Comparison of ENCODE assay signal across 7 cellular contexts in genomic region chr3:37788965-37789364, GRCh38.
DNase-seq lines count a peak whose midpoint lies in the region; ATAC-seq, FAIRE-seq and TF ChIP-seq lines count a peak whose summit lies in the region.
"Not testable (repeated sequence)": the region's sequence is repeated elsewhere in the genome, so short reads cannot be mapped to it uniquely, and the experiment has no call there.

No MANE protein-coding gene starts in this region.

- H3K9ac ChIP-seq in PC-3 (ENCODE audit: low read length), result not testable (repeated sequence)

- intact Hi-C loops in CD8-positive, alpha-beta T cell (cut with DNase I, micrococcal nuclease); PC-3 (cut with micrococcal nuclease): not testable (repeated sequence)
- intact Hi-C loops in ascending aorta (cut with DNase I), result loop anchor here (5.0 to 10.0 kb wide), 2 partner anchors 187 to 464 kb away; no protein-coding TSS in a partner anchor

- H3K4me3 Mint-ChIP-seq in CD8-positive, alpha-beta T cell, result peak overlapping the region; percentile 1
- peak overlapping the region; percentile 8 for H3K4me3 Mint-ChIP-seq in activated CD4-positive, alpha-beta T cell treated with anti-CD3 and anti-CD28 coated beads, Interleukin-2, amount 10 ng/mL, durations not matched to agents 7 days and 5 days
- H3K4me3 Mint-ChIP-seq in activated T-helper 17 cell treated with anti-CD3 and anti-CD28 coated beads, Interleukin-2, amount 50 U/mL, for 72 hours, result peak overlapping the region; percentile 28

- ATAC-seq in CD8-positive, alpha-beta T cell; PC-3; activated T-helper 17 cell treated with anti-CD3 and anti-CD28 coated beads, Interleukin-2, amount 50 U/mL, for 72 hours (replicated peaks): not testable (repeated sequence)
- ATAC-seq in left lobe of liver, result peak; percentile 65

- not testable (repeated sequence) for H4K20me1 ChIP-seq in PC-3 (ENCODE audit: low read length)

- CTCF ChIA-PET in CD8-positive, alpha-beta T cell (lab: Charles Lee); PC-3 (lab: Charles Lee): not testable (repeated sequence)
- CTCF ChIA-PET in activated CD4-positive, alpha-beta T cell treated with anti-CD3 and anti-CD28 coated beads, Interleukin-2, amount 10 ng/mL, durations not matched to agents 7 days and 5 days (lab: Charles Lee), result interaction anchor here (0.7 kb wide), 1 partner anchor 16 kb away, joined by 3 read pairs; no protein-coding TSS in a partner anchor

- not testable (repeated sequence) for TF ChIP-seq CTCF in CD8-positive, alpha-beta T cell (IDR thresholded peaks at IDR 0.05); PC-3 (conservative IDR thresholded peaks at IDR 0.05; ENCODE audit: low read depth, low read length); ascending aorta (IDR thresholded peaks at IDR 0.05)

- POLR2A ChIA-PET in CD8-positive, alpha-beta T cell (lab: Charles Lee); PC-3 (lab: Charles Lee; ENCODE audit: unreplicated experiment); activated CD4-positive, alpha-beta T cell treated with anti-CD3 and anti-CD28 coated beads, Interleukin-2, amount 10 ng/mL, durations not matched to agents 7 days and 5 days (lab: Charles Lee): not testable (repeated sequence)

- H3K9me3 ChIP-seq in CD8-positive, alpha-beta T cell (ENCODE audit: low read length); PC-3 (ENCODE audit: low read length); ascending aorta; small intestine (ENCODE audit: control insufficient read depth, low read depth): not testable (repeated sequence)

- not testable (repeated sequence) for H3K27ac Mint-ChIP-seq in CD8-positive, alpha-beta T cell; activated T-helper 17 cell treated with anti-CD3 and anti-CD28 coated beads, Interleukin-2, amount 50 U/mL, for 72 hours
- H3K27ac Mint-ChIP-seq in activated CD4-positive, alpha-beta T cell treated with anti-CD3 and anti-CD28 coated beads, Interleukin-2, amount 10 ng/mL, durations not matched to agents 7 days and 5 days, result peak overlapping the region; percentile 43

- BruUV-seq in PC-3 (replicated peaks; lab: Mats Ljungman, UMichigan), result not testable (repeated sequence)

- not testable (repeated sequence) for H3F3A ChIP-seq in PC-3 (ENCODE audit: low read length, unreplicated experiment)

- H3K79me2 ChIP-seq in PC-3 (ENCODE audit: low read length), result not testable (repeated sequence)

- peak; percentile 49 for FAIRE-seq in small intestine (lab: Jason Lieb, UNC)

- not testable (repeated sequence) for H3K36me3 ChIP-seq in CD8-positive, alpha-beta T cell (ENCODE audit: insufficient read depth, low read length); PC-3 (ENCODE audit: low read depth, low read length); small intestine (ENCODE audit: control insufficient read depth in 2 of 2, insufficient read depth in 2 of 2, low read length in 2 of 2)
- peaks cover 8 to 28% of the 10 kb centered on the region in 2 donors for H3K36me3 ChIP-seq in ascending aorta

- H3K27me3 Mint-ChIP-seq in CD8-positive, alpha-beta T cell (ENCODE audit: low read depth); activated CD4-positive, alpha-beta T cell treated with anti-CD3 and anti-CD28 coated beads, Interleukin-2, amount 10 ng/mL, durations not matched to agents 7 days and 5 days; activated T-helper 17 cell treated with anti-CD3 and anti-CD28 coated beads, Interleukin-2, amount 50 U/mL, for 72 hours: not testable (repeated sequence)

- H3K4me3 ChIP-seq in CD8-positive, alpha-beta T cell (ENCODE audit: low read depth, low read length); small intestine (ENCODE audit: low read depth in 1 of 2, low read length in 2 of 2): not testable (repeated sequence)
- H3K4me3 ChIP-seq in PC-3 (ENCODE audit: low read length) (peak overlapping the region; percentile 42), ascending aorta (peak overlapping the region in 1 of 2 donors; percentile 17)

- H3K4me2 ChIP-seq in PC-3 (ENCODE audit: low read length), result peak overlapping the region; percentile 49; the same call in 1 of the 2 replicates

- not testable (repeated sequence) for H3K36me3 Mint-ChIP-seq in CD8-positive, alpha-beta T cell; activated CD4-positive, alpha-beta T cell treated with anti-CD3 and anti-CD28 coated beads, Interleukin-2, amount 10 ng/mL, durations not matched to agents 7 days and 5 days (ENCODE audit: low read depth); activated T-helper 17 cell treated with anti-CD3 and anti-CD28 coated beads, Interleukin-2, amount 50 U/mL, for 72 hours (ENCODE audit: low read depth)

- not testable (repeated sequence) for H3K27me3 ChIP-seq in CD8-positive, alpha-beta T cell (ENCODE audit: insufficient read depth, low read length); ascending aorta; small intestine (ENCODE audit: control insufficient read depth in 2 of 2, insufficient read depth in 2 of 2, low read length in 2 of 2)
- H3K27me3 ChIP-seq in PC-3 (ENCODE audit: low read length), result peaks cover 97% of the 10 kb centered on the region

- H3K4me1 Mint-ChIP-seq in CD8-positive, alpha-beta T cell (ENCODE audit: low read depth), result peaks cover 13% of the 10 kb centered on the region
- peaks cover 25% of the 10 kb centered on the region for H3K4me1 Mint-ChIP-seq in activated CD4-positive, alpha-beta T cell treated with anti-CD3 and anti-CD28 coated beads, Interleukin-2, amount 10 ng/mL, durations not matched to agents 7 days and 5 days
- not testable (repeated sequence) for H3K4me1 Mint-ChIP-seq in activated T-helper 17 cell treated with anti-CD3 and anti-CD28 coated beads, Interleukin-2, amount 50 U/mL, for 72 hours

- 20 to 40% (median 30%) methylated on average over 2 of the region's 2 CpGs for WGBS in small intestine, 3 donors

- not testable (repeated sequence) for H3K27ac ChIP-seq in CD8-positive, alpha-beta T cell (ENCODE audit: low read depth, low read length); PC-3 (ENCODE audit: low read length); small intestine (ENCODE audit: low read depth in 1 of 2, low read length in 1 of 2)
- peak overlapping the region; percentile 53 to 77 for H3K27ac ChIP-seq in ascending aorta

- H3K4me1 ChIP-seq in CD8-positive, alpha-beta T cell (ENCODE audit: insufficient read depth, low read length); PC-3 (ENCODE audit: insufficient read depth, low read length); small intestine (ENCODE audit: control insufficient read depth in 2 of 2, insufficient read depth in 1 of 2, low read depth in 1 of 2, low read length in 1 of 2): not testable (repeated sequence)
- H3K4me1 ChIP-seq in ascending aorta, result peaks cover 9 to 34% of the 10 kb centered on the region in 2 donors

- H3K9me2 ChIP-seq in PC-3 (replicated peaks; ENCODE audit: low read length), result not testable (repeated sequence)

- DNase-seq in CD8-positive, alpha-beta T cell; PC-3; activated CD4-positive, alpha-beta T cell treated with anti-CD3 and anti-CD28 coated beads, Interleukin-2, amount 10 ng/mL, durations not matched to agents 7 days and 5 days; ascending aorta (ENCODE audit: low spot score in 2 of 2); left lobe of liver (ENCODE audit: low spot score): not testable (repeated sequence)
- DNase-seq in small intestine, result peak; percentile 33

- not testable (repeated sequence) for H3K9me3 Mint-ChIP-seq in CD8-positive, alpha-beta T cell; activated CD4-positive, alpha-beta T cell treated with anti-CD3 and anti-CD28 coated beads, Interleukin-2, amount 10 ng/mL, durations not matched to agents 7 days and 5 days; activated T-helper 17 cell treated with anti-CD3 and anti-CD28 coated beads, Interleukin-2, amount 50 U/mL, for 72 hours

- H2AFZ ChIP-seq in PC-3 (ENCODE audit: low read length), result not testable (repeated sequence)
